26 cellular contexts compared by ENCODE assay signal in genomic region chr5:115898656-115899055, GRCh38. TPM values are rescaled to one million over a fixed set of nuclear protein-coding genes. Genes with fewer than 3 reads are reported as not detected.
DNase-seq lines count a peak whose midpoint lies in the region; ATAC-seq and TF ChIP-seq lines count a peak whose summit lies in the region.
"Had no signal": no experiment of that assay in that cellular context is flagged by ENCODE, and none has a peak within 500 bp of the region (broad histone marks: within the 10 kb centered on the region; RNA-seq: fewer than 3 reads in every experiment).

No MANE protein-coding gene starts in this region.

- H3K4me2 ChIP-seq in HCT116 (ENCODE audit: low read length), result no peak overlapping the region
- H3K4me2 ChIP-seq: A549, PC-9 had no signal

- no peak overlapping the region for H2AFZ ChIP-seq in HCT116 (ENCODE audit: low read depth, low read length, poor library complexity, severe bottlenecking)
- H2AFZ ChIP-seq: PC-9 had no signal

- POLR2A ChIA-PET in HCT116 (lab: Charles Lee), result no interaction called here

- RAD21 ChIA-PET in HCT116 (lab: Charles Lee; ENCODE audit: low non-redundant PET in 1 of 2, low total read pairs in 2 of 2, uncharacterized antibody in 2 of 2, unreplicated experiment in 2 of 2), result no interaction called here

- H3K27ac ChIP-seq in HCT116 (ENCODE audit: low read depth, low read length) (no peak overlapping the region), SJSA1 (peak overlapping the region; percentile 95), adrenal gland (no peak overlapping the region)
- H3K27ac ChIP-seq: A549, epithelial cell of prostate, heart right ventricle, left ventricle myocardium inferior, PC-9, right lobe of liver, stomach, tibial nerve had no signal

- TF ChIP-seq CTCF in HCT116 (IDR thresholded peaks at IDR 0.05 in 2 of 3, conservative IDR thresholded peaks at IDR 0.05 in 1 of 3; ENCODE audit: borderline replicate concordance in 1 of 3, insufficient read depth in 1 of 3, low read depth in 2 of 3, low read length in 2 of 3) (no peak), adrenal gland (IDR thresholded peaks at IDR 0.05) (no peak), mucosa of descending colon (IDR thresholded peaks at IDR 0.05) (no peak)

- no peaks in the 10 kb centered on the region for H3K27me3 ChIP-seq in HCT116 (ENCODE audit: insufficient read depth, low read length)
- H3K27me3 ChIP-seq in SJSA1 (replicated peaks), result no peaks in the 10 kb centered on the region
- H3K27me3 ChIP-seq in adrenal gland, result no peaks in the 10 kb centered on the region
- H3K27me3 ChIP-seq: heart right ventricle, right lobe of liver, stomach, tibial nerve had no signal

- TSS peak; percentile 2 for BruUV-seq in HCT116 (replicated peaks; lab: Mats Ljungman, UMichigan)

- WGBS in adrenal gland, 4 donors, result 93 to 100% (median 96%) methylated on average over 1 of the region's 1 CpG

- TF ChIP-seq POLR2A in HCT116 (IDR thresholded peaks at IDR 0.05; ENCODE audit: borderline replicate concordance, extremely low read depth, insufficient read depth, insufficient read length) (no peak), adrenal gland (IDR thresholded peaks at IDR 0.05) (no peak)

- peaks cover 100% of the 10 kb centered on the region for H3K79me2 ChIP-seq in HCT116 (ENCODE audit: insufficient read depth, low read length)

- no peaks in the 10 kb centered on the region; the same call in 1 of the 2 replicates for H4K20me1 ChIP-seq in HCT116 (ENCODE audit: insufficient read depth)

- peaks cover 0 to 48% of the 10 kb centered on the region in 2 experiments; a peak in 2 of 4 replicates for H3K4me1 ChIP-seq in HCT116 (ENCODE audit: control insufficient read depth in 1 of 2, insufficient read depth in 2 of 2, low read length in 2 of 2)
- H3K4me1 ChIP-seq in SJSA1 (replicated peaks), result peaks cover 47% of the 10 kb centered on the region
- H3K4me1 ChIP-seq in adrenal gland (replicated peaks in 1 of 2), result no peaks in the 10 kb centered on the region
- no peaks in the 10 kb centered on the region for H3K4me1 ChIP-seq in mucosa of descending colon (ENCODE audit: low read depth)
- H3K4me1 ChIP-seq: A549, heart right ventricle, left ventricle myocardium inferior, stomach, tibial nerve had no signal

- no peak overlapping the region for H3K4me3 ChIP-seq in HCT116 (replicated peaks in 1 of 2; ENCODE audit: low read depth in 1 of 2, low read length in 2 of 2)
- no peak overlapping the region for H3K4me3 ChIP-seq in SJSA1
- no peak overlapping the region for H3K4me3 ChIP-seq in adrenal gland
- no peak overlapping the region for H3K4me3 ChIP-seq in mucosa of descending colon
- H3K4me3 ChIP-seq: A549, heart right ventricle, left ventricle myocardium inferior, PC-9, right lobe of liver, stomach, tibial nerve had no signal

- DNase-seq in A172 (ENCODE audit: low spot score) (peak; percentile 65), HCT116 (ENCODE audit: low read depth, low spot score) (no peak), SJSA1 (ENCODE audit: low read depth in 1 of 2, low spot score in 2 of 2) (peak; percentile 86 to 90), glomerular visceral epithelial cell (ENCODE audit: extremely low spot score) (peak; percentile 13), adrenal gland (no peak), mucosa of descending colon (no peak), Right ventricle myocardium inferior (ENCODE audit: missing footprints) (no peak)
- DNase-seq: activated CD4-positive, alpha-beta T cell treated with anti-CD3 and anti-CD28 coated beads, Interleukin-2, amount 50 U/mL, for 48 hours; activated effector memory CD4-positive, alpha-beta T cell treated with Interleukin-2 at 50 U/mL for 16 hours; COR-L47; DMS79; H9; heart right ventricle; left ventricle myocardium inferior; midbrain; NCI-H1105 treated with DMSO at 0.1 percent for 48 hours; NCI-H446; PC-9; right lobe of liver; stimulated activated CD4-positive, alpha-beta T cell treated with anti-CD3 and anti-CD28 coated beads, Interleukin-15, amount 100 ng/mL, for 24 hours; stomach; T-cell had no signal

- H3K9me2 ChIP-seq in HCT116 (ENCODE audit: insufficient read depth), result no peaks in the 10 kb centered on the region

- H3K9ac ChIP-seq in HCT116 (ENCODE audit: low read length), result no peak overlapping the region

- CTCF ChIA-PET in HCT116 (lab: Charles Lee), result no interaction called here

- intact Hi-C loops in HCT116 (cut with micrococcal nuclease) (no loop called here), adrenal gland (cut with DNase I) (loop anchor here in 1 of 2 donors (10.0 kb wide), 1 partner anchor 166 kb away; no protein-coding TSS in a partner anchor), mucosa of descending colon (cut with DNase I, micrococcal nuclease) (no loop called here), Right ventricle myocardium inferior (cut with DNase I) (loop anchor here (10.0 kb wide), 1 partner anchor 136 kb away; the partner anchor contains the start of gene ARL14EPL)

- H3K9me3 ChIP-seq in HCT116 (ENCODE audit: control insufficient read depth in 1 of 2, insufficient read depth in 1 of 2, low read depth in 1 of 2, low read length in 2 of 2) (no peaks in the 10 kb centered on the region), SJSA1 (replicated peaks) (no peaks in the 10 kb centered on the region), adrenal gland (replicated peaks in 1 of 3) (no peaks in the 10 kb centered on the region), mucosa of descending colon (no peaks in the 10 kb centered on the region)
- H3K9me3 ChIP-seq: A549, heart right ventricle, left ventricle myocardium inferior, right lobe of liver, stomach, tibial nerve had no signal

- H3K36me3 ChIP-seq in HCT116 (ENCODE audit: control insufficient read depth in 1 of 2, insufficient read depth in 2 of 2, low read length in 2 of 2) (peaks cover 0 to 23% of the 10 kb centered on the region in 2 experiments; a peak in 1 of 4 replicates), SJSA1 (peaks cover 22% of the 10 kb centered on the region), adrenal gland (replicated peaks in 1 of 2) (no peaks in the 10 kb centered on the region), mucosa of descending colon (ENCODE audit: low read depth) (no peaks in the 10 kb centered on the region)
- H3K36me3 ChIP-seq: right lobe of liver had no signal

- ATAC-seq in HCT116 (peak; percentile 28; the same call in 1 of the 2 replicates), HG03045 (IDR thresholded peaks at IDR 0.05; ENCODE audit: unreplicated experiment) (no peak), mucosa of descending colon (no peak), Right ventricle myocardium inferior (no peak)
- ATAC-seq: A549, heart right ventricle, right lobe of liver, T-cell had no signal

- TF ChIP-seq RAD21 in HCT116 (IDR thresholded peaks at IDR 0.05; ENCODE audit: low read depth), result no peak

TF ChIP-seq in HCT116, 20 proteins besides CTCF, POLR2A, EP300 and RAD21:
- TF ChIP-seq TCF7L2 (IDR thresholded peaks at IDR 0.05; ENCODE audit: borderline replicate concordance, extremely low read depth, insufficient read depth, insufficient read length) (no peak), SP1 (IDR thresholded peaks at IDR 0.05; ENCODE audit: low read depth) (no peak), EGR1 (IDR thresholded peaks at IDR 0.05; ENCODE audit: low read depth) (no peak), ELF1 (IDR thresholded peaks at IDR 0.05; ENCODE audit: borderline replicate concordance, low read depth) (no peak), ZNF274 (IDR thresholded peaks at IDR 0.05; ENCODE audit: low read depth, low read length) (no peak)

RNA-seq across cellular contexts. Expression of gene AP3S1, which starts 56.9 kb away (rescaled TPM):
- 514 and 552 TPM in 2 replicates for total RNA-seq in A172 (2014; rRNA removed; shearing (Covaris generic))
- total RNA-seq in HCT116 (2021; ENCODE audit: unreplicated experiment) (432 TPM), adrenal gland (100 to 1,000 TPM in 1 of 8 donors, 10 to 100 TPM in 7; 53.9 to 127 (median 72.9) TPM), mucosa of descending colon (10 to 100 TPM; 75.5 to 94.8 (median 76.2) TPM), Right ventricle myocardium inferior (61.9 TPM)
- polyA plus RNA-seq in HCT116 (2012), result 96.9 and 149 TPM in 2 replicates
- total RNA-seq in SJSA1 (2014; rRNA removed; shearing (Covaris generic)), result 140 and 316 TPM in 2 replicates
- 100 to 1,000 TPM in 1 of 3 donors, 10 to 100 TPM in 2; 38.7 to 121 (median 44.7) TPM for polyA plus RNA-seq in adrenal gland

RNA-seq across cellular contexts. Expression of gene ATG12, which starts 57.3 kb away (rescaled TPM):
- 134 and 164 TPM in 2 replicates for total RNA-seq in A172 (2014; rRNA removed; shearing (Covaris generic))
- 270 TPM for total RNA-seq in HCT116 (2021; ENCODE audit: unreplicated experiment)
- 99.6 and 131 TPM in 2 replicates for polyA plus RNA-seq in HCT116 (2012)
- 174 and 179 TPM in 2 replicates for total RNA-seq in SJSA1 (2014; rRNA removed; shearing (Covaris generic))
- total RNA-seq in adrenal gland, result 10 to 100 TPM; 23.7 to 49.3 (median 41.1) TPM
- 10 to 100 TPM; 27.8 to 53.1 (median 33.4) TPM for polyA plus RNA-seq in adrenal gland
- 10 to 100 TPM; 31.9 to 39.2 (median 37.5) TPM for total RNA-seq in mucosa of descending colon
- 23.5 TPM for total RNA-seq in Right ventricle myocardium inferior

Comparison
In these comparisons a context has a peak if more than half of its experiments do, and no peak if none do; other contexts are left out.
1. DNase-seq: peak in A172 (single experiment), SJSA1 (2 of 2) and glomerular visceral epithelial cell (single experiment); none in HCT116 (single experiment), adrenal gland (0 of 7), mucosa of descending colon (0 of 3) and Right ventricle myocardium inferior (single experiment).